32 cellular contexts compared by ENCODE assay signal in genomic region chr7:55180821-55181542, GRCh38.
A peak's percentile ranks its signal among the peaks of the same experiment; 100 is the strongest.
DNase-seq lines count a peak whose midpoint lies in the region; FAIRE-seq and TF ChIP-seq lines count a peak whose summit lies in the region.
"Had no signal": no experiment of that assay in that cellular context is flagged by ENCODE, and none has a peak within 500 bp of the region (broad histone marks: within the 10 kb centered on the region; RNA-seq: fewer than 3 reads in every experiment).

No MANE protein-coding gene starts in this region.

- H3K4me3 Mint-ChIP-seq in glutamatergic neuron (ENCODE audit: unreplicated experiment) (peak overlapping the region; percentile 30), neural crest cell (no peak overlapping the region)
- H3K4me3 Mint-ChIP-seq in activated CD4-positive, alpha-beta T cell treated with anti-CD3 and anti-CD28 coated beads, Interleukin-2, amount 10 ng/mL, durations not matched to agents 24 days and 14 days = no peak overlapping the region
- H3K4me3 Mint-ChIP-seq: activated CD4-positive, alpha-beta T cell treated with anti-CD3 and anti-CD28 coated beads for 36 hours; activated naive CD8-positive, alpha-beta T cell treated with anti-CD3 and anti-CD28 coated beads, Interleukin-2, amount 50 U/mL, for 24 hours; activated T-cell treated with anti-CD3 and anti-CD28 coated beads, Interleukin-2, amount 50 U/mL, for 24 hours; CD4-positive, alpha-beta memory T cell; natural killer cell treated with Interleukin-12 subunit alpha and Interleukin-12 subunit beta and Interleukin-15 and Interleukin-18, amount 100 ng/mL, for 72 hours; stimulated activated effector memory CD8-positive, alpha-beta T cell treated with anti-CD3 and anti-CD28 coated beads, Interleukin-12 subunit alpha, Interleukin-12 subunit beta, amount 100 ng/mL, for 72 hours; T-helper 2 cell treated with Interferon-gamma antibody and Interleukin-4, amounts not matched to agents 5 μg/mL and 100 μg/mL, for 36 hours had no signal

- peak overlapping the region; percentile 25 for H3K27ac Mint-ChIP-seq in glutamatergic neuron (ENCODE audit: unreplicated experiment)
- peak overlapping the region; percentile 66 for H3K27ac Mint-ChIP-seq in neural crest cell (ENCODE audit: unreplicated experiment)
- no peak overlapping the region for H3K27ac Mint-ChIP-seq in activated CD4-positive, alpha-beta T cell treated with anti-CD3 and anti-CD28 coated beads, Interleukin-2, amount 10 ng/mL, durations not matched to agents 24 days and 14 days
- H3K27ac Mint-ChIP-seq: activated CD4-positive, alpha-beta T cell treated with anti-CD3 and anti-CD28 coated beads for 36 hours; activated naive CD8-positive, alpha-beta T cell treated with anti-CD3 and anti-CD28 coated beads, Interleukin-2, amount 50 U/mL, for 24 hours; activated T-cell treated with anti-CD3 and anti-CD28 coated beads, Interleukin-2, amount 50 U/mL, for 24 hours; CD4-positive, alpha-beta memory T cell; natural killer cell treated with Interleukin-12 subunit alpha and Interleukin-12 subunit beta and Interleukin-15 and Interleukin-18, amount 100 ng/mL, for 72 hours; stimulated activated effector memory CD8-positive, alpha-beta T cell treated with anti-CD3 and anti-CD28 coated beads, Interleukin-12 subunit alpha, Interleukin-12 subunit beta, amount 100 ng/mL, for 72 hours; T-helper 2 cell treated with Interferon-gamma antibody and Interleukin-4, amounts not matched to agents 5 μg/mL and 100 μg/mL, for 36 hours had no signal

- intact Hi-C loops in activated CD4-positive, alpha-beta T cell treated with anti-CD3 and anti-CD28 coated beads, Interleukin-2, amount 10 ng/mL, durations not matched to agents 24 days and 14 days (cut with micrococcal nuclease) = no loop called here

- peak; percentile 19 for DNase-seq in activated CD8-positive, alpha-beta memory T cell treated with anti-CD3 and anti-CD28 coated beads for 24 hours
- no peak for DNase-seq in activated CD8-positive, alpha-beta memory T cell treated with anti-CD3 and anti-CD28 coated beads, Interleukin-2, amount 50 U/mL, for 48 hours
- DNase-seq in glutamatergic neuron (no peak), neural crest cell (ENCODE audit: low read depth, low spot score) (no peak), urothelium cell line (ENCODE audit: low spot score) (no peak), NCI-H2081 (lab: John Stamatoyannopoulos, UW) (no peak), NCI-H446 treated with DMSO at 0.1 percent for 48 hours (lab: John Stamatoyannopoulos, UW) (no peak)
- DNase-seq in activated CD4-positive, alpha-beta T cell treated with anti-CD3 and anti-CD28 coated beads, Interleukin-2, amount 10 ng/mL, durations not matched to agents 24 days and 14 days = no peak
- DNase-seq: activated CD4-positive, alpha-beta T cell treated with anti-CD3 and anti-CD28 coated beads for 36 hours; activated gamma-delta T cell treated with Interleukin-2 at 50 U/mL for 16 hours; activated naive CD8-positive, alpha-beta T cell treated with anti-CD3 and anti-CD28 coated beads, Interleukin-2, amount 50 U/mL, for 24 hours; activated T-cell treated with anti-CD3 and anti-CD28 coated beads, Interleukin-2, amount 50 U/mL, for 24 hours; AML-193; CD4-positive, alpha-beta memory T cell; central memory CD4-positive, alpha-beta T cell; dermis blood vessel endothelial cell; H7; KBM-7; left ventricle myocardium superior; NCI-H1436 treated with DMSO at 0.1 percent for 48 hours; NCI-H524 treated with DMSO at 0.1 percent for 48 hours; NK-92 treated with Interleukin-12 subunit alpha and Interleukin-12 subunit beta, amount 100 ng/mL, for 24 hours; ovary; PC-9; SHP77; stimulated activated CD4-positive, alpha-beta T cell treated with anti-CD3 and anti-CD28 coated beads, Interleukin-12 subunit alpha, Interleukin-12 subunit beta, amount 100 ng/mL, for 4 hours; stimulated activated CD4-positive, alpha-beta T cell treated with anti-CD3 and anti-CD28 coated beads, Interleukin-4, amount 100 ng/mL, for 1 hour had no signal

- peak; percentile 96 for FAIRE-seq in urothelium cell line (lab: Jason Lieb, UNC)
- FAIRE-seq: A204.1, endothelial cell of umbilical vein had no signal

- H3K36me3 Mint-ChIP-seq in glutamatergic neuron (ENCODE audit: unreplicated experiment) = peaks cover 10% of the 10 kb centered on the region
- H3K36me3 Mint-ChIP-seq in neural crest cell (ENCODE audit: low read depth) = no peaks in the 10 kb centered on the region
- no peaks in the 10 kb centered on the region for H3K36me3 Mint-ChIP-seq in activated CD4-positive, alpha-beta T cell treated with anti-CD3 and anti-CD28 coated beads, Interleukin-2, amount 10 ng/mL, durations not matched to agents 24 days and 14 days (ENCODE audit: low read depth)
- H3K36me3 Mint-ChIP-seq: CD4-positive, alpha-beta memory T cell; natural killer cell treated with Interleukin-12 subunit alpha and Interleukin-12 subunit beta and Interleukin-15 and Interleukin-18, amount 100 ng/mL, for 72 hours; stimulated activated effector memory CD8-positive, alpha-beta T cell treated with anti-CD3 and anti-CD28 coated beads, Interleukin-12 subunit alpha, Interleukin-12 subunit beta, amount 100 ng/mL, for 72 hours had no signal

- H3K4me1 Mint-ChIP-seq in glutamatergic neuron (ENCODE audit: low read depth, unreplicated experiment) (peaks cover 35% of the 10 kb centered on the region), neural crest cell (peaks cover 51% of the 10 kb centered on the region)
- no peaks in the 10 kb centered on the region for H3K4me1 Mint-ChIP-seq in activated CD4-positive, alpha-beta T cell treated with anti-CD3 and anti-CD28 coated beads, Interleukin-2, amount 10 ng/mL, durations not matched to agents 24 days and 14 days
- H3K4me1 Mint-ChIP-seq: activated CD4-positive, alpha-beta T cell treated with anti-CD3 and anti-CD28 coated beads for 36 hours; activated naive CD8-positive, alpha-beta T cell treated with anti-CD3 and anti-CD28 coated beads, Interleukin-2, amount 50 U/mL, for 24 hours; CD4-positive, alpha-beta memory T cell had no signal

- H3K27me3 Mint-ChIP-seq in glutamatergic neuron (ENCODE audit: unreplicated experiment) (peaks cover 6% of the 10 kb centered on the region), neural crest cell (ENCODE audit: low read depth) (no peaks in the 10 kb centered on the region)
- no peaks in the 10 kb centered on the region for H3K27me3 Mint-ChIP-seq in activated CD4-positive, alpha-beta T cell treated with anti-CD3 and anti-CD28 coated beads, Interleukin-2, amount 10 ng/mL, durations not matched to agents 24 days and 14 days
- H3K27me3 Mint-ChIP-seq: activated naive CD8-positive, alpha-beta T cell treated with anti-CD3 and anti-CD28 coated beads, Interleukin-2, amount 50 U/mL, for 24 hours had no signal

- H3K9me3 Mint-ChIP-seq in glutamatergic neuron (ENCODE audit: unreplicated experiment) (peaks cover 7% of the 10 kb centered on the region), neural crest cell (no peaks in the 10 kb centered on the region)
- H3K9me3 Mint-ChIP-seq in activated CD4-positive, alpha-beta T cell treated with anti-CD3 and anti-CD28 coated beads, Interleukin-2, amount 10 ng/mL, durations not matched to agents 24 days and 14 days = no peaks in the 10 kb centered on the region
- H3K9me3 Mint-ChIP-seq: activated naive CD8-positive, alpha-beta T cell treated with anti-CD3 and anti-CD28 coated beads, Interleukin-2, amount 50 U/mL, for 24 hours; activated T-cell treated with anti-CD3 and anti-CD28 coated beads, Interleukin-2, amount 50 U/mL, for 24 hours; CD4-positive, alpha-beta memory T cell; natural killer cell treated with Interleukin-12 subunit alpha and Interleukin-12 subunit beta and Interleukin-15 and Interleukin-18, amount 100 ng/mL, for 72 hours; stimulated activated effector memory CD8-positive, alpha-beta T cell treated with anti-CD3 and anti-CD28 coated beads, Interleukin-12 subunit alpha, Interleukin-12 subunit beta, amount 100 ng/mL, for 72 hours; T-helper 2 cell treated with Interferon-gamma antibody and Interleukin-4, amounts not matched to agents 5 μg/mL and 100 μg/mL, for 36 hours had no signal

- TF ChIP-seq CTCF in glutamatergic neuron (IDR thresholded peaks at IDR 0.05; ENCODE audit: partially characterized antibody, unreplicated experiment) (no peak), neural crest cell (conservative IDR thresholded peaks at IDR 0.05) (no peak)
